8 cellular contexts compared by ENCODE assay signal in the genomic region with DNA sequence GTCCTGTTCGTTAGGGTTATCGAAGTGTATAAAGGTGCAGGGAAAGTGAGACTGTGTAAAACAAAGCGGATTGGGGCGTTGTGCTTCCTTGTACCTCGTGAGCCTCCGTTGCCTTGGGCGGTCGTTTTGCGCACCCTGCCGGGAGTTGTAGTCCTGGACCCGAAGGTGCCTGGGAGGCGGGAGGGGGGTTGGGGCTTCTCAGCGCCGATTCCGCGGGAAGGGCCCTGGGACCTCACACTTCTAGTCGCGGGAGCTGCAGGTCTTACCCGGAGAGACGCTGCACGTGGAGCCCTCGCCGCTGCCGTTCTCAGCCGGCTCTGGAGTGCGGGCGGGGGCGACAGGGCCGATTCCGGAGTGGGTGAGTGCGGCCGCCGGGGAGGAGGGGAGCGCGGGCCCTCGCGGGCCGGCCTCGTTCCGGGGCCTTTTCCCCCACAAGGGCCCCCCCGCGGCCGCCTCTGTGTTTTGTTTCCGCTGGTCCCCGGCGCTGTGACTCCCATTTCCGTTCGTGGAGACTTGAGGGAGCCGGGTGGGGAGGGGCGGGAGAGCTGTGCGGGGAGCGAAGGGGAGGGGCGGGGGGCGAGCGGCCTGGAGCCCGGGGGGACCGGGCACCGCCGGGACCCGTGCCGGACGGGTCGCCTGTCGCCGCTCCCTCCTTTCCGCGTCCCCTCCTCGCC.
DNase-seq lines count a peak whose midpoint lies in the region; ATAC-seq and TF ChIP-seq lines count a peak whose summit lies in the region.

No MANE protein-coding gene starts in this region.

- peak overlapping the region; percentile 99 for H3K4me3 ChIP-seq in retinal pigment epithelial cell (ENCODE audit: low read length)

- TF ChIP-seq POLR2A in GM15510 (IDR thresholded peaks at IDR 0.05; ENCODE audit: borderline replicate concordance, extremely low read depth, insufficient read length): peak; percentile 45

- TF ChIP-seq CTCF in retinal pigment epithelial cell (conservative IDR thresholded peaks at IDR 0.05; ENCODE audit: low read depth, low read length): peak; percentile 15

- peak; percentile 75 to 78 for DNase-seq in NCI-H187 (lab: John Stamatoyannopoulos, UW)
- peak; percentile 61 for DNase-seq in T1000 (lab: John Stamatoyannopoulos, UW)
- DNase-seq in astrocyte of the hippocampus (ENCODE audit: low read depth, low spot score): peak; percentile 95
- DNase-seq in hypothalamus (lab: John Stamatoyannopoulos, UW): peak; percentile 69 to 100 (median 90)
- DNase-seq in retinal pigment epithelial cell (ENCODE audit: low read depth): peak; percentile 64
- no peak for DNase-seq in GM19240 (ENCODE audit: insufficient read length, low spot score)

- peak; percentile 50 for ATAC-seq in HG02870 (IDR thresholded peaks at IDR 0.05; ENCODE audit: unreplicated experiment)
